Comparison of ENCODE assay signal across 1 cellular context in the genomic region with DNA sequence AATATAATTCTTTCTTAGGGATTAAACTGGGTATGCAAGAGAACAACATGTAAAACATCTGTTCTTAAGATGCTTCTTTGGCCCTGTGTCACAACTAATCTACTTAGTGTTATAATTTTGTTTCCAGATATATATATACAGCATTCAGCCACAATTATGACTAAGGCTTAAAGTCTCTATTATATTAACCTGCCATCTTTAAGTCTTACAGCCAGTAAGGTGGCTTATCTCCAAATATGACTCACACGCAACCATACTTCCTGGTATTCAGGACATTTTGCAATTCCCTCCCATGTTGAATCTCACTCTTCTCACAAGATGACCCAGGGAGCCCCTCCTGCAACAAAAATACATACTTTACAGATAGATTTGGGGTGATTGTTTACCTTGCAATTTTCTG.
TF ChIP-seq lines count a peak whose summit lies in the region.

No MANE protein-coding gene starts in this region.

TF ChIP-seq in K562, 482 proteins besides CTCF, POLR2A, EP300 and RAD21 (continued from another document and continues in another):
- TF ChIP-seq, protein P1, sequence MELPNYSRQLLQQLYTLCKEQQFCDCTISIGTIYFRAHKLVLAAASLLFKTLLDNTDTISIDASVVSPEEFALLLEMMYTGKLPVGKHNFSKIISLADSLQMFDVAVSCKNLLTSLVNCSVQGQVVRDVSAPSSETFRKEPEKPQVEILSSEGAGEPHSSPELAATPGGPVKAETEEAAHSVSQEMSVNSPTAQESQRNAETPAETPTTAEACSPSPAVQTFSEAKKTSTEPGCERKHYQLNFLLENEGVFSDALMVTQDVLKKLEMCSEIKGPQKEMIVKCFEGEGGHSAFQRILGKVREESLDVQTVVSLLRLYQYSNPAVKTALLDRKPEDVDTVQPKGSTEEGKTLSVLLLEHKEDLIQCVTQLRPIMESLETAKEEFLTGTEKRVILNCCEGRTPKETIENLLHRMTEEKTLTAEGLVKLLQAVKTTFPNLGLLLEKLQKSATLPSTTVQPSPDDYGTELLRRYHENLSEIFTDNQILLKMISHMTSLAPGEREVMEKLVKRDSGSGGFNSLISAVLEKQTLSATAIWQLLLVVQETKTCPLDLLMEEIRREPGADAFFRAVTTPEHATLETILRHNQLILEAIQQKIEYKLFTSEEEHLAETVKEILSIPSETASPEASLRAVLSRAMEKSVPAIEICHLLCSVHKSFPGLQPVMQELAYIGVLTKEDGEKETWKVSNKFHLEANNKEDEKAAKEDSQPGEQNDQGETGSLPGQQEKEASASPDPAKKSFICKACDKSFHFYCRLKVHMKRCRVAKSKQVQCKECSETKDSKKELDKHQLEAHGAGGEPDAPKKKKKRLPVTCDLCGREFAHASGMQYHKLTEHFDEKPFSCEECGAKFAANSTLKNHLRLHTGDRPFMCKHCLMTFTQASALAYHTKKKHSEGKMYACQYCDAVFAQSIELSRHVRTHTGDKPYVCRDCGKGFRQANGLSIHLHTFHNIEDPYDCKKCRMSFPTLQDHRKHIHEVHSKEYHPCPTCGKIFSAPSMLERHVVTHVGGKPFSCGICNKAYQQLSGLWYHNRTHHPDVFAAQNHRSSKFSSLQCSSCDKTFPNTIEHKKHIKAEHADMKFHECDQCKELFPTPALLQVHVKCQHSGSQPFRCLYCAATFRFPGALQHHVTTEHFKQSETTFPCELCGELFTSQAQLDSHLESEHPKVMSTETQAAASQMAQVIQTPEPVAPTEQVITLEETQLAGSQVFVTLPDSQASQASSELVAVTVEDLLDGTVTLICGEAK (IDR thresholded peaks at IDR 0.05): no peak
- TF ChIP-seq, protein P1 (CRISPR knock-in tag; IDR thresholded peaks at IDR 0.05): no peak
- no peak for TF ChIP-seq CBX5 (IDR thresholded peaks at IDR 0.05; ENCODE audit: borderline replicate concordance, low read depth)
- no peak for TF ChIP-seq CSDE1 (IDR thresholded peaks at IDR 0.05)
- TF ChIP-seq, protein P2, sequence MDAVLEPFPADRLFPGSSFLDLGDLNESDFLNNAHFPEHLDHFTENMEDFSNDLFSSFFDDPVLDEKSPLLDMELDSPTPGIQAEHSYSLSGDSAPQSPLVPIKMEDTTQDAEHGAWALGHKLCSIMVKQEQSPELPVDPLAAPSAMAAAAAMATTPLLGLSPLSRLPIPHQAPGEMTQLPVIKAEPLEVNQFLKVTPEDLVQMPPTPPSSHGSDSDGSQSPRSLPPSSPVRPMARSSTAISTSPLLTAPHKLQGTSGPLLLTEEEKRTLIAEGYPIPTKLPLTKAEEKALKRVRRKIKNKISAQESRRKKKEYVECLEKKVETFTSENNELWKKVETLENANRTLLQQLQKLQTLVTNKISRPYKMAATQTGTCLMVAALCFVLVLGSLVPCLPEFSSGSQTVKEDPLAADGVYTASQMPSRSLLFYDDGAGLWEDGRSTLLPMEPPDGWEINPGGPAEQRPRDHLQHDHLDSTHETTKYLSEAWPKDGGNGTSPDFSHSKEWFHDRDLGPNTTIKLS (IDR thresholded peaks at IDR 0.05; ENCODE audit: borderline replicate concordance, low read depth): no peak
- TF ChIP-seq CEBPB (tag; IDR thresholded peaks at IDR 0.05): peak; percentile 82
- TF ChIP-seq RBM34 (IDR thresholded peaks at IDR 0.05; ENCODE audit: borderline replicate concordance, insufficient read depth, low read length): no peak
- TF ChIP-seq, protein P3, sequence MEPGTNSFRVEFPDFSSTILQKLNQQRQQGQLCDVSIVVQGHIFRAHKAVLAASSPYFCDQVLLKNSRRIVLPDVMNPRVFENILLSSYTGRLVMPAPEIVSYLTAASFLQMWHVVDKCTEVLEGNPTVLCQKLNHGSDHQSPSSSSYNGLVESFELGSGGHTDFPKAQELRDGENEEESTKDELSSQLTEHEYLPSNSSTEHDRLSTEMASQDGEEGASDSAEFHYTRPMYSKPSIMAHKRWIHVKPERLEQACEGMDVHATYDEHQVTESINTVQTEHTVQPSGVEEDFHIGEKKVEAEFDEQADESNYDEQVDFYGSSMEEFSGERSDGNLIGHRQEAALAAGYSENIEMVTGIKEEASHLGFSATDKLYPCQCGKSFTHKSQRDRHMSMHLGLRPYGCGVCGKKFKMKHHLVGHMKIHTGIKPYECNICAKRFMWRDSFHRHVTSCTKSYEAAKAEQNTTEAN (CRISPR knock-in tag; IDR thresholded peaks at IDR 0.05): no peak
- TF ChIP-seq, protein P4, sequence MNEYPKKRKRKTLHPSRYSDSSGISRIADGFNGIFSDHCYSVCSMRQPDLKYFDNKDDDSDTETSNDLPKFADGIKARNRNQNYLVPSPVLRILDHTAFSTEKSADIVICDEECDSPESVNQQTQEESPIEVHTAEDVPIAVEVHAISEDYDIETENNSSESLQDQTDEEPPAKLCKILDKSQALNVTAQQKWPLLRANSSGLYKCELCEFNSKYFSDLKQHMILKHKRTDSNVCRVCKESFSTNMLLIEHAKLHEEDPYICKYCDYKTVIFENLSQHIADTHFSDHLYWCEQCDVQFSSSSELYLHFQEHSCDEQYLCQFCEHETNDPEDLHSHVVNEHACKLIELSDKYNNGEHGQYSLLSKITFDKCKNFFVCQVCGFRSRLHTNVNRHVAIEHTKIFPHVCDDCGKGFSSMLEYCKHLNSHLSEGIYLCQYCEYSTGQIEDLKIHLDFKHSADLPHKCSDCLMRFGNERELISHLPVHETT (CRISPR knock-in tag; conservative IDR thresholded peaks at IDR 0.05 in 1 of 2, IDR thresholded peaks at IDR 0.05 in 1 of 2): no peak
- TF ChIP-seq SMAD4 (CRISPR knock-in tag; conservative IDR thresholded peaks at IDR 0.05): no peak
- peak; percentile 91 for TF ChIP-seq FOSL1 (tag; conservative IDR thresholded peaks at IDR 0.05)
- TF ChIP-seq JUN (IDR thresholded peaks at IDR 0.05; ENCODE audit: borderline replicate concordance, low read depth, low read length): peak; percentile 57; the same call in 1 of the 2 replicates
- TF ChIP-seq JUN (CRISPR knock-in tag; IDR thresholded peaks at IDR 0.05; ENCODE audit: borderline replicate concordance): no peak
- no peak for TF ChIP-seq SP1 (CRISPR knock-in tag; IDR thresholded peaks at IDR 0.05)
- no peak for TF ChIP-seq NCOA4 (IDR thresholded peaks at IDR 0.05; ENCODE audit: partially characterized antibody)
- TF ChIP-seq, protein P5, sequence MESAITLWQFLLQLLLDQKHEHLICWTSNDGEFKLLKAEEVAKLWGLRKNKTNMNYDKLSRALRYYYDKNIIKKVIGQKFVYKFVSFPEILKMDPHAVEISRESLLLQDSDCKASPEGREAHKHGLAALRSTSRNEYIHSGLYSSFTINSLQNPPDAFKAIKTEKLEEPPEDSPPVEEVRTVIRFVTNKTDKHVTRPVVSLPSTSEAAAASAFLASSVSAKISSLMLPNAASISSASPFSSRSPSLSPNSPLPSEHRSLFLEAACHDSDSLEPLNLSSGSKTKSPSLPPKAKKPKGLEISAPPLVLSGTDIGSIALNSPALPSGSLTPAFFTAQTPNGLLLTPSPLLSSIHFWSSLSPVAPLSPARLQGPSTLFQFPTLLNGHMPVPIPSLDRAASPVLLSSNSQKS (CRISPR knock-in tag; IDR thresholded peaks at IDR 0.05): no peak
- no peak for TF ChIP-seq NRF1 (conservative IDR thresholded peaks at IDR 0.05 in 1 of 2, IDR thresholded peaks at IDR 0.05 in 1 of 2)
- no peak for TF ChIP-seq ZNF436 (CRISPR knock-in tag; IDR thresholded peaks at IDR 0.05)
- TF ChIP-seq TEAD4 (IDR thresholded peaks at IDR 0.05; ENCODE audit: low read length): peak; percentile 59
- TF ChIP-seq TEAD4 (CRISPR knock-in tag; IDR thresholded peaks at IDR 0.05; ENCODE audit: borderline replicate concordance): no peak
- no peak for TF ChIP-seq TCF3 (CRISPR knock-in tag; IDR thresholded peaks at IDR 0.05)
- TF ChIP-seq JUND (IDR thresholded peaks at IDR 0.05; ENCODE audit: borderline replicate concordance, low read depth, low read length): peak; percentile 89
- peak; percentile 84; the same call in 1 of the 3 replicates for TF ChIP-seq JUND (tag; IDR thresholded peaks at IDR 0.05; ENCODE audit: borderline replicate concordance, low read depth, low read length)
- no peak for TF ChIP-seq HDAC2 (IDR thresholded peaks at IDR 0.05)
- TF ChIP-seq KAT7 (CRISPR knock-in tag; IDR thresholded peaks at IDR 0.05; ENCODE audit: borderline replicate concordance): no peak
- no peak for TF ChIP-seq XRCC4 (IDR thresholded peaks at IDR 0.05; ENCODE audit: extremely low read depth, insufficient read depth, insufficient read length)
- no peak for TF ChIP-seq STAG1 (CRISPR knock-in tag; IDR thresholded peaks at IDR 0.05; ENCODE audit: borderline replicate concordance)
- TF ChIP-seq ZNF212 (CRISPR knock-in tag; IDR thresholded peaks at IDR 0.05): no peak
- TF ChIP-seq, protein P6, sequence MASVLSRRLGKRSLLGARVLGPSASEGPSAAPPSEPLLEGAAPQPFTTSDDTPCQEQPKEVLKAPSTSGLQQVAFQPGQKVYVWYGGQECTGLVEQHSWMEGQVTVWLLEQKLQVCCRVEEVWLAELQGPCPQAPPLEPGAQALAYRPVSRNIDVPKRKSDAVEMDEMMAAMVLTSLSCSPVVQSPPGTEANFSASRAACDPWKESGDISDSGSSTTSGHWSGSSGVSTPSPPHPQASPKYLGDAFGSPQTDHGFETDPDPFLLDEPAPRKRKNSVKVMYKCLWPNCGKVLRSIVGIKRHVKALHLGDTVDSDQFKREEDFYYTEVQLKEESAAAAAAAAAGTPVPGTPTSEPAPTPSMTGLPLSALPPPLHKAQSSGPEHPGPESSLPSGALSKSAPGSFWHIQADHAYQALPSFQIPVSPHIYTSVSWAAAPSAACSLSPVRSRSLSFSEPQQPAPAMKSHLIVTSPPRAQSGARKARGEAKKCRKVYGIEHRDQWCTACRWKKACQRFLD (CRISPR knock-in tag; IDR thresholded peaks at IDR 0.05): no peak
- TF ChIP-seq, protein P7, sequence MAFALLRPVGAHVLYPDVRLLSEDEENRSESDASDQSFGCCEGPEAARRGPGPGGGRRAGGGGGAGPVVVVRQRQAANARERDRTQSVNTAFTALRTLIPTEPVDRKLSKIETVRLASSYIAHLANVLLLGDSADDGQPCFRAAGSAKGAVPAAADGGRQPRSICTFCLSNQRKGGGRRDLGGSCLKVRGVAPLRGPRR (CRISPR knock-in tag; IDR thresholded peaks at IDR 0.05): no peak
- TF ChIP-seq GTF2F1 (IDR thresholded peaks at IDR 0.05; ENCODE audit: low read depth, low read length): no peak
- no peak for TF ChIP-seq ELF1 (tag; IDR thresholded peaks at IDR 0.05)
- TF ChIP-seq, protein P8, sequence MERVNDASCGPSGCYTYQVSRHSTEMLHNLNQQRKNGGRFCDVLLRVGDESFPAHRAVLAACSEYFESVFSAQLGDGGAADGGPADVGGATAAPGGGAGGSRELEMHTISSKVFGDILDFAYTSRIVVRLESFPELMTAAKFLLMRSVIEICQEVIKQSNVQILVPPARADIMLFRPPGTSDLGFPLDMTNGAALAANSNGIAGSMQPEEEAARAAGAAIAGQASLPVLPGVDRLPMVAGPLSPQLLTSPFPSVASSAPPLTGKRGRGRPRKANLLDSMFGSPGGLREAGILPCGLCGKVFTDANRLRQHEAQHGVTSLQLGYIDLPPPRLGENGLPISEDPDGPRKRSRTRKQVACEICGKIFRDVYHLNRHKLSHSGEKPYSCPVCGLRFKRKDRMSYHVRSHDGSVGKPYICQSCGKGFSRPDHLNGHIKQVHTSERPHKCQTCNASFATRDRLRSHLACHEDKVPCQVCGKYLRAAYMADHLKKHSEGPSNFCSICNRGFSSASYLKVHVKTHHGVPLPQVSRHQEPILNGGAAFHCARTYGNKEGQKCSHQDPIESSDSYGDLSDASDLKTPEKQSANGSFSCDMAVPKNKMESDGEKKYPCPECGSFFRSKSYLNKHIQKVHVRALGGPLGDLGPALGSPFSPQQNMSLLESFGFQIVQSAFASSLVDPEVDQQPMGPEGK (CRISPR knock-in tag; IDR thresholded peaks at IDR 0.05; ENCODE audit: borderline replicate concordance): no peak
- peak; percentile 26 to 53; a peak in 1 of 4 replicates for TF ChIP-seq TRIM24 (IDR thresholded peaks at IDR 0.05)
- no peak for TF ChIP-seq ZKSCAN8 (CRISPR knock-in tag; IDR thresholded peaks at IDR 0.05)
- no peak for TF ChIP-seq ZNF79 (CRISPR knock-in tag; IDR thresholded peaks at IDR 0.05; ENCODE audit: low read depth)
- TF ChIP-seq TOE1 (IDR thresholded peaks at IDR 0.05; ENCODE audit: borderline replicate concordance): no peak
- TF ChIP-seq TOE1 (CRISPR knock-in tag; IDR thresholded peaks at IDR 0.05; ENCODE audit: borderline replicate concordance, low read depth): no peak
- no peak for TF ChIP-seq ZNF24 (IDR thresholded peaks at IDR 0.05)
- no peak for TF ChIP-seq ZNF253 (CRISPR knock-in tag; conservative IDR thresholded peaks at IDR 0.05)
- TF ChIP-seq MTA3 (IDR thresholded peaks at IDR 0.05; ENCODE audit: borderline replicate concordance): no peak
- no peak for TF ChIP-seq CBX2 (IDR thresholded peaks at IDR 0.05; ENCODE audit: insufficient read depth, low read length, poor library complexity, severe bottlenecking)
- no peak for TF ChIP-seq ZNF699 (CRISPR knock-in tag; IDR thresholded peaks at IDR 0.05; ENCODE audit: insufficient replicate concordance)
- no peak for TF ChIP-seq SMAD3 (CRISPR knock-in tag; conservative IDR thresholded peaks at IDR 0.05)
- no peak for TF ChIP-seq POU5F1 (IDR thresholded peaks at IDR 0.05; ENCODE audit: borderline replicate concordance, low read depth, low read length, partially characterized antibody)
- no peak for TF ChIP-seq ZNF764 (CRISPR knock-in tag; IDR thresholded peaks at IDR 0.05; ENCODE audit: low read depth)
- TF ChIP-seq CBFA2T2 (conservative IDR thresholded peaks at IDR 0.05): no peak
- no peak for TF ChIP-seq SMARCC2 (IDR thresholded peaks at IDR 0.05; ENCODE audit: low read depth)
- no peak for TF ChIP-seq CEBPG (CRISPR knock-in tag; IDR thresholded peaks at IDR 0.05)
- peak; percentile 26 to 43; a peak in 2 of 4 replicates for TF ChIP-seq CEBPG (tag; conservative IDR thresholded peaks at IDR 0.05 in 1 of 2, IDR thresholded peaks at IDR 0.05 in 1 of 2)
- TF ChIP-seq HNRNPLL (IDR thresholded peaks at IDR 0.05; ENCODE audit: low read depth, low read length, poor library complexity, severe bottlenecking): no peak
